In the genomic region with DNA sequence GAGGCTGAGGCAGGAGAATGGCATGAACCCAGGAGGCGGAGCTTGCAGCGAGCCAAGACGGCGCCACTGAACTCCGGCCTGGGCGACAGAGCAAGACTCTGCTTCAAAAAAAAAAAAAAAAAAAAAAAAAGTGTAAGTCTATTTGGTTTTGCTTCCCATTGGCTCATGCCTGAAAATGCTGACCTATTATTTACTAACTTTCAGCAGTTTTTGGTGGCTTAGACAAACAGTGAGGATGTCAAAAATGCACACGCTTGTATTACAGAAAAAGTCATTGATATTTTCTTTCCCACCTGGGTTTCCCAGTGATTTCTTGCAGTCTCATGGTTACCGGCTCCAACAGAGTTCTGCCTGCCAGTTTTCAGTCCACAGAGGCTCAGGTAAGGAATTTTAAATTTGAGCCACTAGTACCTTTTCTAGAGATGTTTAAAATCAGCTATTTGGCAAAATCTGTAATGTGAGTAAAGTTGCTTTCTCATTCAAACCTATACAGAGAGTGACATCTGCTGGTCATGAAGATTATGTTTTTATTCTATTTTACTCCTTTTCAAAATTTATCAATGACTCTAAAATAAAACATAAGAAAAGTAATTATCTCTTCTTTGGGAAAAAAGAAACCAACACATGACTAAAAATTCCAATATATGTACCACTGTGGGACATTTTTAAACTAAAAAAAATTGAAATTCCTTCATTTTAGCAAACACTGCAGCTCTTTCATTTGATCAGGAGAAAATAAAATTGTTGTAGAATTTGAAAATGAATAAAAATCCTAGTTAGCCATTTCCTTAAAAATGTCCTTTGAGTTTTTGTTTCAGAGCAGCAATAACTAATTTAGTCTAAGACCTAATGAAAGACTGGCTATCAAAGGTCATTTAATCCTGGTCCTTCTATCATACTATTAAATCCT, we compare ENCODE assay signal across 8 cellular contexts. TPM values are rescaled to one million over a fixed set of nuclear protein-coding genes. Genes with fewer than 3 reads are reported as not detected.
DNase-seq lines count a peak whose midpoint lies in the region; ATAC-seq, FAIRE-seq and TF ChIP-seq lines count a peak whose summit lies in the region.

No MANE protein-coding gene starts in this region.

- TF ChIP-seq CTCF in bronchial epithelial cell (IDR thresholded peaks at IDR 0.05; ENCODE audit: insufficient read depth, low read length, severe bottlenecking) (peak; percentile 25), nephron progenitor cell (IDR thresholded peaks at IDR 0.05) (peak; percentile 47), spleen (IDR thresholded peaks at IDR 0.05 in 8 of 11, conservative IDR thresholded peaks at IDR 0.05 in 3 of 11) (peak in 5 of 11 experiments; percentile 13 to 44 (median 39))

- no peak overlapping the region for H3K27ac Mint-ChIP-seq in nephron progenitor cell

- H3K9me3 ChIP-seq in spleen, result peaks cover 0 to 19% (median 18%) of the 10 kb centered on the region in 8 donors

- DNase-seq in EL, result peak; percentile 21
- DNase-seq in Kasumi-1 (lab: John Stamatoyannopoulos, UW), result peak; percentile 54 to 62
- peak; percentile 26 for DNase-seq in bronchial epithelial cell (ENCODE audit: low read depth)
- no peak for DNase-seq in nephron progenitor cell
- DNase-seq in spleen, result no peak
- DNase-seq in 8988T, result no peak

- WGBS in spleen, 5 donors, result 76 to 84% (median 81%) methylated on average over 8 of the region's 8 CpGs

- H3K27ac ChIP-seq in spleen, result no peak overlapping the region

- intact Hi-C loops in spleen (cut with DNase I; ENCODE audit: low total_unique reads), result no loop called here

- no peak overlapping the region for H3K4me3 Mint-ChIP-seq in nephron progenitor cell

- H3K27me3 Mint-ChIP-seq in nephron progenitor cell (ENCODE audit: low read depth, poor library complexity), result no peaks in the 10 kb centered on the region

- peaks cover 49% of the 10 kb centered on the region for H3K36me3 Mint-ChIP-seq in nephron progenitor cell (ENCODE audit: low read depth)

- H3K27me3 ChIP-seq in bronchial epithelial cell (ENCODE audit: control insufficient read depth, insufficient read depth, low read length) (no peaks in the 10 kb centered on the region), spleen (replicated peaks in 1 of 7) (no peaks in the 10 kb centered on the region)

- H3K9me3 Mint-ChIP-seq in nephron progenitor cell, result peaks cover 40% of the 10 kb centered on the region

- no peaks in the 10 kb centered on the region for H3K36me3 ChIP-seq in bronchial epithelial cell (ENCODE audit: control insufficient read depth, insufficient read depth, low read length)
- no peaks in the 10 kb centered on the region for H3K36me3 ChIP-seq in spleen

- TF ChIP-seq POLR2A in spleen (IDR thresholded peaks at IDR 0.05), result no peak

- peaks cover 2% of the 10 kb centered on the region for H3K4me1 Mint-ChIP-seq in nephron progenitor cell

- no peak for ATAC-seq in HG02885 (IDR thresholded peaks at IDR 0.05; ENCODE audit: poor library complexity, unreplicated experiment)
- ATAC-seq in HG02610 (IDR thresholded peaks at IDR 0.05; ENCODE audit: unreplicated experiment), result no peak

- no peak overlapping the region for H3K4me3 ChIP-seq in bronchial epithelial cell (ENCODE audit: low read depth, low read length)
- no peak overlapping the region for H3K4me3 ChIP-seq in spleen

- no peaks in the 10 kb centered on the region for H3K4me1 ChIP-seq in spleen

- FAIRE-seq in bronchial epithelial cell (lab: Jason Lieb, UNC), result no peak

RNA-seq across cellular contexts. Expression of a gene that starts 8.8 kb away (rescaled TPM):
- total RNA-seq in bronchial epithelial cell (1.1 and 3.2 TPM in 2 replicates), spleen (1 to 10 TPM; 1.6 to 5.9 (median 2.9) TPM)
- 1 to 10 TPM; 1.8 to 2.5 (median 2.0) TPM for polyA plus RNA-seq in spleen

RNA-seq across cellular contexts. Expression of a gene that starts 20.6 kb away (rescaled TPM):
- total RNA-seq in bronchial epithelial cell (not detected in 2 replicates), spleen (under 1 TPM in 4 of 7 donors, not detected in 3; 0.16 to 0.52 (median 0.32) TPM)
- under 1 TPM; 0.24 to 0.36 (median 0.32) TPM for polyA plus RNA-seq in spleen

RNA-seq across cellular contexts. Expression of a gene that starts 27.8 kb away (rescaled TPM):
- 51.3 and 69.8 TPM in 2 replicates for total RNA-seq in bronchial epithelial cell
- 100 to 1,000 TPM in 1 of 7 donors, 10 to 100 TPM in 6; 53.6 to 114 (median 58.1) TPM for total RNA-seq in spleen
- polyA plus RNA-seq in spleen, result 10 to 100 TPM; 32.1 to 40.5 (median 36.6) TPM

RNA-seq across cellular contexts. Expression of a gene that starts 30.6 kb away (rescaled TPM):
- total RNA-seq in bronchial epithelial cell (36.9 and 44.4 TPM in 2 replicates), spleen (10 to 100 TPM in 5 of 7 donors, 1 to 10 TPM in 2; 7.9 to 42.2 (median 19.2) TPM)
- 10 to 100 TPM; 20.0 to 74.2 (median 23.5) TPM for polyA plus RNA-seq in spleen

Comparison
In these comparisons a context has a peak if more than half of its experiments do, and no peak if none do; other contexts are left out.
1. DNase-seq: peak in EL (single experiment), Kasumi-1 (2 of 2) and bronchial epithelial cell (single experiment); none in nephron progenitor cell (single experiment), spleen (single experiment) and 8988T (single experiment).